Comparison of ENCODE assay signal across 20 cellular contexts in the genomic region with DNA sequence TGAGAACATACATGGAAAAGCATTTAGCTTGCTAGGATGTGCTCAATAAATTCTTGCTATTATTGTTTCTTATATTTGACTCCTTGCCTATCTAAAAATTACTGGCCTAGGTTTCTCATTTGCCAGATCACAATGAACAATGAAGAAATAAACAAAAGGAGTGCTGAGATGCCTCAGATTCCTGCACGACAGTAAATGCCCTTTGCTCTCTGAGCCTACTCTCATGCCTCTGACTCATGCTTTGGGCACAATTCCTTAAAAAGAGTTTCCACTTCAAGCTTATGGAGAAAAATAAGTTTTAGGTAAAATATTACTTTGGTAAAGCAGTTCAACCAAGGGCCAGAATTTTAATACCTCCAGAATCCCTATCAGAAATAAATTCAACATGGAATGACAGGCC. TPM values are rescaled to one million over a fixed set of nuclear protein-coding genes. Genes with fewer than 3 reads are reported as not detected.
DNase-seq lines count a peak whose midpoint lies in the region; ATAC-seq and TF ChIP-seq lines count a peak whose summit lies in the region.
"Had no signal": no experiment of that assay in that cellular context is flagged by ENCODE, and none has a peak within 500 bp of the region (broad histone marks: within the 10 kb centered on the region; RNA-seq: fewer than 3 reads in every experiment).

No MANE protein-coding gene starts in this region.

- H3K4me3 ChIP-seq in PC-3 (ENCODE audit: low read length): no peak overlapping the region
- H3K4me3 ChIP-seq: prostate gland, SK-N-MC, suprapubic skin had no signal

- no peak overlapping the region for H3K27ac ChIP-seq in PC-3 (ENCODE audit: low read length)
- H3K27ac ChIP-seq: prostate gland, SK-N-MC, suprapubic skin had no signal

- CTCF ChIA-PET in PC-3 (lab: Charles Lee): no interaction called here

- TF ChIP-seq CTCF in osteocyte (IDR thresholded peaks at IDR 0.05): no peak
- no peak for TF ChIP-seq CTCF in PC-3 (conservative IDR thresholded peaks at IDR 0.05; ENCODE audit: low read depth, low read length)

- POLR2A ChIA-PET in PC-3 (lab: Charles Lee; ENCODE audit: unreplicated experiment): no interaction called here

- no peak overlapping the region for H3K4me2 ChIP-seq in PC-3 (ENCODE audit: low read length)

- peaks cover 3% of the 10 kb centered on the region; the same call in 1 of the 2 replicates for H3K27me3 ChIP-seq in PC-3 (ENCODE audit: low read length)
- H3K27me3 ChIP-seq: suprapubic skin had no signal

- H3K4me1 ChIP-seq in PC-3 (ENCODE audit: insufficient read depth, low read length): no peaks in the 10 kb centered on the region
- H3K4me1 ChIP-seq: prostate gland, suprapubic skin had no signal

- H3K9me2 ChIP-seq in PC-3 (replicated peaks; ENCODE audit: low read length): no peaks in the 10 kb centered on the region

- H3K27ac Mint-ChIP-seq in osteocyte (ENCODE audit: unreplicated experiment): no peak overlapping the region
- H3K27ac Mint-ChIP-seq: activated naive CD4-positive, alpha-beta T cell treated with anti-CD3 and anti-CD28 coated beads, Interleukin-2, amount 50 U/mL, for 24 hours; activated T-cell treated with anti-CD3 and anti-CD28 coated beads, Interleukin-2, amount 50 U/mL, for 72 hours; CD4-positive, alpha-beta memory T cell; mesothelial cell of epicardium; nephron progenitor cell had no signal

- ATAC-seq in sciatic nerve (peak; percentile 46), PC-3 (no peak)
- ATAC-seq: activated T-cell treated with anti-CD3 and anti-CD28 coated beads, Interleukin-2, amount 50 U/mL, for 72 hours had no signal

- no peak overlapping the region for H3K9ac ChIP-seq in PC-3 (ENCODE audit: low read length)

- no peaks in the 10 kb centered on the region for H3K27me3 Mint-ChIP-seq in osteocyte (ENCODE audit: unreplicated experiment)

- H3K4me3 Mint-ChIP-seq in osteocyte (ENCODE audit: unreplicated experiment): no peak overlapping the region
- H3K4me3 Mint-ChIP-seq: activated naive CD4-positive, alpha-beta T cell treated with anti-CD3 and anti-CD28 coated beads, Interleukin-2, amount 50 U/mL, for 24 hours; activated T-cell treated with anti-CD3 and anti-CD28 coated beads, Interleukin-2, amount 50 U/mL, for 72 hours; CD4-positive, alpha-beta memory T cell; mesothelial cell of epicardium; nephron progenitor cell had no signal

- H3K36me3 Mint-ChIP-seq in osteocyte (ENCODE audit: unreplicated experiment): no peaks in the 10 kb centered on the region
- H3K36me3 Mint-ChIP-seq: activated naive CD4-positive, alpha-beta T cell treated with anti-CD3 and anti-CD28 coated beads, Interleukin-2, amount 50 U/mL, for 24 hours; CD4-positive, alpha-beta memory T cell; mesothelial cell of epicardium had no signal

- H4K20me1 ChIP-seq in PC-3 (ENCODE audit: low read length): no peaks in the 10 kb centered on the region

- BruUV-seq in PC-3 (replicated peaks; lab: Mats Ljungman, UMichigan): no TSS peak

- H3F3A ChIP-seq in PC-3 (ENCODE audit: low read length, unreplicated experiment): no peaks in the 10 kb centered on the region

- intact Hi-C loops in sciatic nerve (cut with DNase I) (no loop called here), PC-3 (cut with micrococcal nuclease) (no loop called here), cardiac septum (cut with DNase I) (no loop called here)

- H3K4me1 Mint-ChIP-seq in osteocyte (ENCODE audit: unreplicated experiment): no peaks in the 10 kb centered on the region
- H3K4me1 Mint-ChIP-seq: activated naive CD4-positive, alpha-beta T cell treated with anti-CD3 and anti-CD28 coated beads, Interleukin-2, amount 50 U/mL, for 24 hours; CD4-positive, alpha-beta memory T cell had no signal

- H2AFZ ChIP-seq in PC-3 (ENCODE audit: low read length): no peak overlapping the region

- no peaks in the 10 kb centered on the region for H3K79me2 ChIP-seq in PC-3 (ENCODE audit: low read length)

- no peaks in the 10 kb centered on the region for H3K9me3 Mint-ChIP-seq in osteocyte (ENCODE audit: unreplicated experiment)
- H3K9me3 Mint-ChIP-seq: activated naive CD4-positive, alpha-beta T cell treated with anti-CD3 and anti-CD28 coated beads, Interleukin-2, amount 50 U/mL, for 24 hours; activated T-cell treated with anti-CD3 and anti-CD28 coated beads, Interleukin-2, amount 50 U/mL, for 72 hours; mesothelial cell of epicardium; nephron progenitor cell had no signal

- DNase-seq in EH (ENCODE audit: low read depth) (peak; percentile 19), SW480 (ENCODE audit: low spot score) (peak; percentile 17), islet precursor cell (peak; percentile 71), sciatic nerve (ENCODE audit: low spot score) (no peak), C1 segment of cervical spinal cord (lab: John Stamatoyannopoulos, UW) (no peak), osteocyte (ENCODE audit: extremely low spot score, unreplicated experiment) (no peak), PC-3 (no peak), cardiac septum (ENCODE audit: low spot score) (no peak)
- DNase-seq: activated T-cell treated with anti-CD3 and anti-CD28 coated beads, Interleukin-2, amount 50 U/mL, for 72 hours; CD4-positive, alpha-beta memory T cell; DND-41; NCI-H1436; nephron progenitor cell; stimulated activated CD4-positive, alpha-beta T cell treated with anti-CD3 and anti-CD28 coated beads, Interleukin-12 subunit alpha, Interleukin-12 subunit beta, amount 100 ng/mL, for 4 hours had no signal

- H3K9me3 ChIP-seq in PC-3 (ENCODE audit: low read length): no peaks in the 10 kb centered on the region
- H3K9me3 ChIP-seq: prostate gland, suprapubic skin had no signal

- no peaks in the 10 kb centered on the region for H3K36me3 ChIP-seq in PC-3 (ENCODE audit: low read depth, low read length)
- H3K36me3 ChIP-seq: prostate gland, suprapubic skin had no signal

RNA-seq across cellular contexts. Expression of a gene that starts 30.9 kb away (rescaled TPM):
- 11.9 TPM for total RNA-seq in sciatic nerve
- total RNA-seq in osteocyte: not detected in 2 replicates
- not detected in 2 replicates for total RNA-seq in PC-3 (2014; rRNA removed)
- total RNA-seq in cardiac septum: 0.16 TPM
- total RNA-seq: activated CD8-positive, alpha-beta memory T cell treated with anti-CD3 and anti-CD28 coated beads for 36 hours; activated T-cell treated with anti-CD3 and anti-CD28 coated beads, Interleukin-2, amount 50 U/mL, for 72 hours; CD4-positive, alpha-beta memory T cell had no signal

Comparison
In these comparisons a context has a peak if more than half of its experiments do, and no peak if none do; other contexts are left out.
1. DNase-seq: peak in EH (single experiment), SW480 (single experiment) and islet precursor cell (single experiment); none in sciatic nerve (single experiment), C1 segment of cervical spinal cord (0 of 14), osteocyte (single experiment), PC-3 (single experiment) and cardiac septum (single experiment).
2. RNA of a gene that starts 30.9 kb away (total RNA-seq): 11.9 TPM in sciatic nerve (single experiment); 0.16 TPM in cardiac septum (single experiment), not detected in osteocyte and not detected in PC-3; every median in the first group is over 10 times any median in the second.